1 cellular context compared by ENCODE assay signal in the genomic region with DNA sequence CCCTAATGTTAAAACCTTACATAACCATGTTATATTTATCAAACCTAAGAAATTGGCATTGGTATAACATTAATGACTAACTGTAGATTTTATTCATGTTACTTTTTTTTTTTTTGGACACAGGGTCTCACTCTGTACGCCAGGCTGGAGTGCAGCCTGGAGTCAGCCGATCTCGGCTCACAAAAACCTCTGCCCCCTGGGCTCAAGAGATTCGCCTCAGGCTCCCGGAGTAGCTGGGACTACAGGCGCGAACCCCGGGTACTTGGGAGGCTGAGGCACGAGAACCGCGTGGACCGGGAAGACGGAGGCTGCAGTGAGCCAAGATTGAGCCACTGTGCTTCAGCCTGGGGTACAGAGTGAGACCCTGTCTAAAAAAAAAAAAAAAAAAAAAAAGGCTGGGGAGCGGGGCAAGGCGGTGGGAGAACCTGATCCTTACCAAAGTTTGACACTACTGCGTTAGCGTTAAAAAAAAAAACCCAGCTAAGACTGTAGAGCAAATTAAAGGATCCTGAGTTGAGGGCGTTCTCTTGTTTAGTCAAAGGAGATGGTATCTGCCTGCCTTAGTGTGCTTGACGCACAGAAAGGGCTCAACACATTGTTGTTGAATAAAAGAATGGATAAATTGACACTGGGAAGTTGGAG.
TF ChIP-seq lines count a peak whose summit lies in the region.

No MANE protein-coding gene starts in this region.

TF ChIP-seq in K562, 482 proteins besides CTCF, POLR2A, EP300 and RAD21 (continued from another document):
- TF ChIP-seq HMBOX1 (IDR thresholded peaks at IDR 0.05) = 0 out of 2 replicates have a peak, but pooled peaks have one; percentile 26
